17 cellular contexts compared by ENCODE assay signal in genomic region chr1:166221316-166221715, GRCh38. TPM values are rescaled to one million over a fixed set of nuclear protein-coding genes. Genes with fewer than 3 reads are reported as not detected.
"Had no signal": no experiment of that assay in that cellular context is flagged by ENCODE, and none has a peak within 500 bp of the region (broad histone marks: within the 10 kb centered on the region; RNA-seq: fewer than 3 reads in every experiment).

No MANE protein-coding gene starts in this region.

- H3K4me3 ChIP-seq: esophagus muscularis mucosa, hepatocyte, left lung, pancreas, stomach, thoracic aorta had no signal

- ATAC-seq: activated naive CD8-positive, alpha-beta T cell treated with anti-CD3 and anti-CD28 coated beads, Interleukin-2, amount 50 U/mL, for 24 hours; activated T-helper 17 cell treated with anti-CD3 and anti-CD28 coated beads, Interleukin-2, amount 50 U/mL, for 72 hours; left lung; pancreas had no signal

- H3K9me3 ChIP-seq: pancreas had no signal

- H3K4me1 ChIP-seq: esophagus muscularis mucosa, left lung, pancreas, stomach had no signal

- H3K36me3 ChIP-seq: esophagus muscularis mucosa, left lung, pancreas, stomach, thoracic aorta, WERI-Rb-1 had no signal

- H3K27me3 ChIP-seq: esophagus muscularis mucosa, hepatocyte, left lung, pancreas, stomach had no signal

- H3K27ac ChIP-seq: esophagus muscularis mucosa, hepatocyte, left lung, pancreas, stomach, thoracic aorta, WERI-Rb-1 had no signal

- DNase-seq: activated CD4-positive, alpha-beta T cell treated with anti-CD3 and anti-CD28 coated beads, Interleukin-2, amount 50 U/mL, for 48 hours; activated naive CD4-positive, alpha-beta T cell treated with Interleukin-2 at 50 U/mL for 16 hours; activated naive CD8-positive, alpha-beta T cell treated with anti-CD3 and anti-CD28 coated beads, Interleukin-2, amount 50 U/mL, for 24 hours; aorta; cortex of kidney; effector CD4-positive, alpha-beta T cell; left lung; mammary epithelial cell; pancreas; stimulated activated CD4-positive, alpha-beta T cell treated with anti-CD3 and anti-CD28 coated beads, Interleukin-12 subunit alpha, Interleukin-12 subunit beta, amount 100 ng/mL, for 4 hours; stimulated activated CD4-positive, alpha-beta T cell treated with anti-CD3 and anti-CD28 coated beads, Interleukin-2, amount 100 ng/mL, for 24 hours; stomach; WERI-Rb-1 had no signal

RNA-seq across cellular contexts. Expression of gene FAM78B, which starts 54.5 kb away (rescaled TPM):
- total RNA-seq: hepatocyte had no signal
